Comparison of ENCODE assay signal across 23 cellular contexts in genomic region chr20:16898433-16898832, GRCh38.
A peak's percentile ranks its signal among the peaks of the same experiment; 100 is the strongest.
DNase-seq lines count a peak whose midpoint lies in the region; ATAC-seq and TF ChIP-seq lines count a peak whose summit lies in the region.
"Had no signal": no experiment of that assay in that cellular context is flagged by ENCODE, and none has a peak within 500 bp of the region (broad histone marks: within the 10 kb centered on the region; RNA-seq: fewer than 3 reads in every experiment).

No MANE protein-coding gene starts in this region.

- DNase-seq in IMR-90 = peak; percentile 17
- peak; percentile 22 for DNase-seq in epidermal melanocyte (ENCODE audit: insufficient read length, low spot score)
- no peak for DNase-seq in mesothelial cell of epicardium (ENCODE audit: low spot score in 2 of 2, unreplicated experiment in 2 of 2)
- no peak for DNase-seq in NCI-H446 (lab: John Stamatoyannopoulos, UW)
- no peak for DNase-seq in NCI-H1105 treated with DMSO at 0.1 percent for 48 hours (lab: John Stamatoyannopoulos, UW)
- DNase-seq: activated CD4-positive, alpha-beta T cell treated with anti-CD3 and anti-CD28 coated beads for 48 hours; activated CD8-positive, alpha-beta memory T cell treated with anti-CD3 and anti-CD28 coated beads, Interleukin-2, amount 10 ng/mL, durations not matched to agents 7 days and 5 days; activated naive CD8-positive, alpha-beta T cell treated with anti-CD3 and anti-CD28 coated beads, Interleukin-2, amount 50 U/mL, for 24 hours; GF-D8; HCEC 1CT; NCI-H1930; NCI-H510A; retina; RPMI8226; stimulated activated CD4-positive, alpha-beta T cell treated with anti-CD3 and anti-CD28 coated beads, Interleukin-15, amount 100 ng/mL, for 24 hours had no signal

- TF ChIP-seq RAD21 in IMR-90 (IDR thresholded peaks at IDR 0.05; ENCODE audit: low read length) = no peak

- no peak for TF ChIP-seq POLR2A in IMR-90 (IDR thresholded peaks at IDR 0.05; ENCODE audit: low read depth, low read length)

- H3K27me3 ChIP-seq in IMR-90 (ENCODE audit: control insufficient read depth, insufficient read depth, low read length) = no peaks in the 10 kb centered on the region
- H3K27me3 ChIP-seq: BLaER1, neutrophil had no signal

- H3K4ac ChIP-seq in IMR-90 (ENCODE audit: low read depth, low read length) = peak overlapping the region; percentile 43; the same call in 1 of the 2 replicates

- no peak overlapping the region; the same call in 1 of the 2 replicates for H3K14ac ChIP-seq in IMR-90 (replicated peaks; ENCODE audit: low read depth, low read length)

- peak overlapping the region; percentile 75 for H2BK120ac ChIP-seq in IMR-90 (ENCODE audit: low read depth, low read length)

- no peak overlapping the region for H4K5ac ChIP-seq in IMR-90 (ENCODE audit: low read depth, low read length)

- H3K9me1 ChIP-seq in IMR-90 (ENCODE audit: insufficient read depth, low read length) = peaks cover 7% of the 10 kb centered on the region

- in situ Hi-C loops in IMR-90 (cut with MboI; ENCODE audit: low sequenced_read_pairs) = no loop called here

- WGBS in IMR-90 (ENCODE audit: extremely low coverage in 2 of 2, insufficient read length in 1 of 2), 2 experiments = no CpG with 5 or more reads among the region's 4 CpGs

- H2BK5ac ChIP-seq in IMR-90 (ENCODE audit: low read depth, low read length, poor library complexity, severe bottlenecking) = peak overlapping the region; percentile 21

- H3K79me1 ChIP-seq in IMR-90 (ENCODE audit: low read depth in 1 of 2, low read length in 2 of 2) = no peaks in the 10 kb centered on the region

- H3K4me2 ChIP-seq in IMR-90 (ENCODE audit: low read depth, low read length) = no peak overlapping the region
- H3K4me2 ChIP-seq: BLaER1 had no signal

- H3K56ac ChIP-seq in IMR-90 (ENCODE audit: extremely low read depth, insufficient read depth, low read length) = no peak overlapping the region

- H4K8ac ChIP-seq in IMR-90 (ENCODE audit: low read depth in 2 of 2, low read length in 2 of 2) = peak overlapping the region in 1 of 2 experiments; percentile 81; a peak in 3 of 4 replicates

- H3K9me3 ChIP-seq in IMR-90 (ENCODE audit: control insufficient read depth, insufficient read depth, low read length) = no peaks in the 10 kb centered on the region
- H3K9me3 ChIP-seq: BLaER1, neutrophil, thoracic aorta had no signal

- H3K27ac Mint-ChIP-seq in mesothelial cell of epicardium = peak overlapping the region; percentile 80
- H3K27ac Mint-ChIP-seq: activated CD8-positive, alpha-beta memory T cell treated with anti-CD3 and anti-CD28 coated beads, Interleukin-2, amount 10 ng/mL, durations not matched to agents 7 days and 5 days; activated naive CD8-positive, alpha-beta T cell treated with anti-CD3 and anti-CD28 coated beads, Interleukin-2, amount 50 U/mL, for 24 hours; activated T-helper 2 cell treated with anti-CD3 and anti-CD28 coated beads, Interferon-gamma antibody, Interleukin-2, Interleukin-4, amounts not matched to agents 10 μg/mL and 5 μg/mL and 100 μg/mL, durations not matched to agents 14 hours and 24 hours and 36 hours; dendritic cell treated with granulocyte-macrophage colony-stimulating factor and Interleukin-4, amounts not matched to agents 40 ng/mL and 50 ng/mL, for 4 days had no signal

- no peak overlapping the region for H2AK9ac ChIP-seq in IMR-90 (replicated peaks; ENCODE audit: low read depth, low read length, poor library complexity)

- no peaks in the 10 kb centered on the region for H3K36me3 Mint-ChIP-seq in mesothelial cell of epicardium
- H3K36me3 Mint-ChIP-seq: activated CD8-positive, alpha-beta memory T cell treated with anti-CD3 and anti-CD28 coated beads, Interleukin-2, amount 10 ng/mL, durations not matched to agents 7 days and 5 days had no signal

- H4K20me1 ChIP-seq in IMR-90 (ENCODE audit: insufficient read depth, low read length) = no peaks in the 10 kb centered on the region
- H4K20me1 ChIP-seq: BLaER1 had no signal

- intact Hi-C loops in IMR-90 (cut with micrococcal nuclease) = no loop called here

- H3K18ac ChIP-seq in IMR-90 (ENCODE audit: low read depth, low read length) = no peak overlapping the region

- H3K36me3 ChIP-seq in IMR-90 (ENCODE audit: control insufficient read depth, insufficient read depth, low read length) = no peaks in the 10 kb centered on the region
- H3K36me3 ChIP-seq: BLaER1, neutrophil, thoracic aorta had no signal

- H4K91ac ChIP-seq in IMR-90 (ENCODE audit: insufficient read depth, low read depth, low read length) = peak overlapping the region; percentile 62

- no TSS peak for BruUV-seq in IMR-90 (replicated peaks; lab: Mats Ljungman, UMichigan)

- H3K4me1 Mint-ChIP-seq in mesothelial cell of epicardium = peaks cover 13% of the 10 kb centered on the region
- H3K4me1 Mint-ChIP-seq: activated CD8-positive, alpha-beta memory T cell treated with anti-CD3 and anti-CD28 coated beads, Interleukin-2, amount 10 ng/mL, durations not matched to agents 7 days and 5 days; activated naive CD8-positive, alpha-beta T cell treated with anti-CD3 and anti-CD28 coated beads, Interleukin-2, amount 50 U/mL, for 24 hours had no signal

- H2BK20ac ChIP-seq in IMR-90 (ENCODE audit: low read depth, low read length) = peak overlapping the region; percentile 61

- H3K4me1 ChIP-seq in IMR-90 (ENCODE audit: control insufficient read depth, insufficient read depth, low read length) = peaks cover 8% of the 10 kb centered on the region
- H3K4me1 ChIP-seq: BLaER1 had no signal

- H3K9me3 Mint-ChIP-seq in mesothelial cell of epicardium = peaks cover 4% of the 10 kb centered on the region
- H3K9me3 Mint-ChIP-seq: activated naive CD8-positive, alpha-beta T cell treated with anti-CD3 and anti-CD28 coated beads, Interleukin-2, amount 50 U/mL, for 24 hours; activated T-helper 2 cell treated with anti-CD3 and anti-CD28 coated beads, Interferon-gamma antibody, Interleukin-2, Interleukin-4, amounts not matched to agents 10 μg/mL and 5 μg/mL and 100 μg/mL, durations not matched to agents 14 hours and 24 hours and 36 hours; dendritic cell treated with granulocyte-macrophage colony-stimulating factor and Interleukin-4, amounts not matched to agents 40 ng/mL and 50 ng/mL, for 4 days had no signal

- TF ChIP-seq CTCF in IMR-90 (conservative IDR thresholded peaks at IDR 0.05; ENCODE audit: low read depth, low read length) (no peak), mesothelial cell of epicardium (IDR thresholded peaks at IDR 0.05; ENCODE audit: unreplicated experiment) (no peak)

- H3K23ac ChIP-seq in IMR-90 (ENCODE audit: low read depth, low read length) = no peak overlapping the region

- dilution Hi-C loops in IMR-90 (cut with HindIII; ENCODE audit: low sequenced_read_pairs, unreplicated experiment) = no loop called here

- no peak overlapping the region for H3K9ac ChIP-seq in IMR-90 (ENCODE audit: low read depth, low read length)
- H3K9ac ChIP-seq: BLaER1 had no signal

- no peak overlapping the region for H2AK5ac ChIP-seq in IMR-90 (ENCODE audit: low read depth, low read length)

- no peaks in the 10 kb centered on the region for H3K27me3 Mint-ChIP-seq in mesothelial cell of epicardium (ENCODE audit: low read depth)
- H3K27me3 Mint-ChIP-seq: activated CD8-positive, alpha-beta memory T cell treated with anti-CD3 and anti-CD28 coated beads, Interleukin-2, amount 10 ng/mL, durations not matched to agents 7 days and 5 days; activated naive CD8-positive, alpha-beta T cell treated with anti-CD3 and anti-CD28 coated beads, Interleukin-2, amount 50 U/mL, for 24 hours; dendritic cell treated with granulocyte-macrophage colony-stimulating factor and Interleukin-4, amounts not matched to agents 40 ng/mL and 50 ng/mL, for 4 days had no signal

- H3K4me3 Mint-ChIP-seq in mesothelial cell of epicardium = no peak overlapping the region
- H3K4me3 Mint-ChIP-seq: activated CD8-positive, alpha-beta memory T cell treated with anti-CD3 and anti-CD28 coated beads, Interleukin-2, amount 10 ng/mL, durations not matched to agents 7 days and 5 days; activated naive CD8-positive, alpha-beta T cell treated with anti-CD3 and anti-CD28 coated beads, Interleukin-2, amount 50 U/mL, for 24 hours; dendritic cell treated with granulocyte-macrophage colony-stimulating factor and Interleukin-4, amounts not matched to agents 40 ng/mL and 50 ng/mL, for 4 days had no signal

- no peak overlapping the region for H2BK15ac ChIP-seq in IMR-90 (ENCODE audit: low read depth, low read length)

- CTCF ChIA-PET in IMR-90 (lab: Yijun Ruan, JAX) = no interaction called here

- POLR2A ChIA-PET in IMR-90 (lab: Charles Lee; ENCODE audit: unreplicated experiment) = interaction anchor here (0.6 kb wide), 1 partner anchor 714 kb away, joined by 3 read pairs; no protein-coding TSS in a partner anchor

- ATAC-seq in IMR-90 (ENCODE audit: low read depth) (peak; percentile 77), GM19463 (IDR thresholded peaks at IDR 0.05; ENCODE audit: unreplicated experiment) (no peak), HG03135 (IDR thresholded peaks at IDR 0.05; ENCODE audit: unreplicated experiment) (no peak)
- ATAC-seq: activated CD8-positive, alpha-beta memory T cell treated with anti-CD3 and anti-CD28 coated beads, Interleukin-2, amount 10 ng/mL, durations not matched to agents 7 days and 5 days; activated naive CD8-positive, alpha-beta T cell treated with anti-CD3 and anti-CD28 coated beads, Interleukin-2, amount 50 U/mL, for 24 hours; left lobe of liver had no signal

- H3K27ac ChIP-seq in IMR-90 (ENCODE audit: insufficient read depth, low read length) = no peak overlapping the region
- H3K27ac ChIP-seq: BLaER1, neutrophil, thoracic aorta had no signal

- peak overlapping the region; percentile 69 for H2AFZ ChIP-seq in IMR-90 (replicated peaks; ENCODE audit: low read length, poor library complexity)

- H3K4me3 ChIP-seq in IMR-90 (ENCODE audit: insufficient read depth, low read depth, low read length) = no peak overlapping the region
- H3K4me3 ChIP-seq: BLaER1, thoracic aorta had no signal

TF ChIP-seq in IMR-90, 13 proteins besides CTCF, POLR2A, EP300 and RAD21 (continues in another document):
- TF ChIP-seq NFE2L2 (IDR thresholded peaks at IDR 0.05; ENCODE audit: low read depth, low read length) (no peak), RFX5 (IDR thresholded peaks at IDR 0.05; ENCODE audit: low read depth, low read length) (no peak), MAFK (IDR thresholded peaks at IDR 0.05; ENCODE audit: low read depth, low read length) (no peak), ELK1 (IDR thresholded peaks at IDR 0.05; ENCODE audit: borderline replicate concordance, low read depth, low read length) (no peak), MXI1 (IDR thresholded peaks at IDR 0.05; ENCODE audit: borderline replicate concordance, low read depth, low read length) (no peak)

Comparison
In these comparisons a context has a peak if more than half of its experiments do, and no peak if none do; other contexts are left out.
1. DNase-seq: peak in IMR-90 (single experiment) and epidermal melanocyte (single experiment); none in mesothelial cell of epicardium (0 of 2), NCI-H446 (0 of 2) and NCI-H1105 treated with DMSO at 0.1 percent for 48 hours (single experiment).